In the genomic region with DNA sequence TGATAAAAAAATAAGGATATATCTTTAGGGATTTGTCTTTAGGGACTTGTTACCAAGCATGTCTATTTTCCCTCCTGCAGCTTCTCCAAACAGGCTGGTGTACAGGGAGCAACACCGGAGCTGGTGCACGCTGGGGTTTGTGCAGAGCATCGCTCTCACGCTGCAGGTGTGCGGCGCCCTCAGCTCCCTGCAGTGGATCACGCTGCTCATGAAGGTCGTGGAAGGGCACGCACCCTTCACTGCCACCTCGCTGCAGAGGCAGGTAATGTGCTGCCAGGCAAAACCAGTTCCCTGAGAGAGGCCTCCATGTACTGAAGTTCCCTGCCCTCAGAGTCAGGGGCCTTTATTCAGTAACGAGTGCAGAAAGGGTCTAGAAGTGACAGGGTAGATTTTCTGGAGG, we compare ENCODE assay signal across 2 cellular contexts. TPM values are rescaled to one million over a fixed set of nuclear protein-coding genes. Genes with fewer than 3 reads are reported as not detected.
"Had no signal": no experiment of that assay in that cellular context is flagged by ENCODE, and none has a peak within 500 bp of the region (broad histone marks: within the 10 kb centered on the region; RNA-seq: fewer than 3 reads in every experiment).

No MANE protein-coding gene starts in this region.

RNA-seq across cellular contexts. Expression of a gene that starts 58.0 kb away (rescaled TPM):
- total RNA-seq: stomach, suprapubic skin had no signal
